ENCODE assay signal across 2 cellular contexts in the genomic region with DNA sequence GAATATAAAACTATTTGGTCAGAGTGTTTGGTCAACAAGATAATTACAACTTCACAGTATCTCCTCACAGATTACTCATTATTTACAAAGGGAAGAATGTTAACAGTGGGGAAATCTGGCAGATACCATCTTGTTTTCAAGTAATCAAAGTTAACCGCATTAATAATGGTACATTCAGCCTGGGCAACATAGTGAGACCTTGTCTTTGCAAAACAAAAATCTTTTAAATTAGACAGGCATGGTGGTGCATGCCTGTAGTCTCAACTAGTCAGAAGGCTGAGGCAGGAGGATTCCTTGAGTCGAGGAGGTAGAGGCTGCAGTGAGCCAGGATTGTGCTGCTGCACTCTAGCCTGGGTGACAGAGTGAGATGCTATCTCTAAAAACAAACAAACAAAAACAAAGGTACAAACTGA.
TF ChIP-seq lines count a peak whose summit lies in the region.

No MANE protein-coding gene starts in this region.

TF ChIP-seq in HepG2, 621 proteins besides CTCF, POLR2A, EP300 and RAD21 (continued from another document):
- no peak for TF ChIP-seq ZFYVE20 (CRISPR knock-in tag; IDR thresholded peaks at IDR 0.05; ENCODE audit: borderline replicate concordance, low read depth)
- TF ChIP-seq, protein P1, sequence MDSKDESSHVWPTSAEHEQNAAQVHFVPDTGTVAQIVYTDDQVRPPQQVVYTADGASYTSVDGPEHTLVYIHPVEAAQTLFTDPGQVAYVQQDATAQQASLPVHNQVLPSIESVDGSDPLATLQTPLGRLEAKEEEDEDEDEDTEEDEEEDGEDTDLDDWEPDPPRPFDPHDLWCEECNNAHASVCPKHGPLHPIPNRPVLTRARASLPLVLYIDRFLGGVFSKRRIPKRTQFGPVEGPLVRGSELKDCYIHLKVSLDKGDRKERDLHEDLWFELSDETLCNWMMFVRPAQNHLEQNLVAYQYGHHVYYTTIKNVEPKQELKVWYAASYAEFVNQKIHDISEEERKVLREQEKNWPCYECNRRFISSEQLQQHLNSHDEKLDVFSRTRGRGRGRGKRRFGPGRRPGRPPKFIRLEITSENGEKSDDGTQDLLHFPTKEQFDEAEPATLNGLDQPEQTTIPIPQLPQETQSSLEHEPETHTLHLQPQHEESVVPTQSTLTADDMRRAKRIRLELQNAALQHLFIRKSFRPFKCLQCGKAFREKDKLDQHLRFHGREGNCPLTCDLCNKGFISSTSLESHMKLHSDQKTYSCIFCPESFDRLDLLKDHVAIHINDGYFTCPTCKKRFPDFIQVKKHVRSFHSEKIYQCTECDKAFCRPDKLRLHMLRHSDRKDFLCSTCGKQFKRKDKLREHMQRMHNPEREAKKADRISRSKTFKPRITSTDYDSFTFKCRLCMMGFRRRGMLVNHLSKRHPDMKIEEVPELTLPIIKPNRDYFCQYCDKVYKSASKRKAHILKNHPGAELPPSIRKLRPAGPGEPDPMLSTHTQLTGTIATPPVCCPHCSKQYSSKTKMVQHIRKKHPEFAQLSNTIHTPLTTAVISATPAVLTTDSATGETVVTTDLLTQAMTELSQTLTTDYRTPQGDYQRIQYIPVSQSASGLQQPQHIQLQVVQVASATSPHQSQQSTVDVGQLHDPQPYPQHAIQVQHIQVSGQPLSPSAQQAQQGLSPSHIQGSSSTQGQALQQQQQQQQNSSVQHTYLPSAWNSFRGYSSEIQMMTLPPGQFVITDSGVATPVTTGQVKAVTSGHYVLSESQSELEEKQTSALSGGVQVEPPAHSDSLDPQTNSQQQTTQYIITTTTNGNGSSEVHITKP (CRISPR knock-in tag; IDR thresholded peaks at IDR 0.05; ENCODE audit: low read depth) = peak; percentile 52; the same call in 1 of the 2 replicates
- TF ChIP-seq, protein P2, sequence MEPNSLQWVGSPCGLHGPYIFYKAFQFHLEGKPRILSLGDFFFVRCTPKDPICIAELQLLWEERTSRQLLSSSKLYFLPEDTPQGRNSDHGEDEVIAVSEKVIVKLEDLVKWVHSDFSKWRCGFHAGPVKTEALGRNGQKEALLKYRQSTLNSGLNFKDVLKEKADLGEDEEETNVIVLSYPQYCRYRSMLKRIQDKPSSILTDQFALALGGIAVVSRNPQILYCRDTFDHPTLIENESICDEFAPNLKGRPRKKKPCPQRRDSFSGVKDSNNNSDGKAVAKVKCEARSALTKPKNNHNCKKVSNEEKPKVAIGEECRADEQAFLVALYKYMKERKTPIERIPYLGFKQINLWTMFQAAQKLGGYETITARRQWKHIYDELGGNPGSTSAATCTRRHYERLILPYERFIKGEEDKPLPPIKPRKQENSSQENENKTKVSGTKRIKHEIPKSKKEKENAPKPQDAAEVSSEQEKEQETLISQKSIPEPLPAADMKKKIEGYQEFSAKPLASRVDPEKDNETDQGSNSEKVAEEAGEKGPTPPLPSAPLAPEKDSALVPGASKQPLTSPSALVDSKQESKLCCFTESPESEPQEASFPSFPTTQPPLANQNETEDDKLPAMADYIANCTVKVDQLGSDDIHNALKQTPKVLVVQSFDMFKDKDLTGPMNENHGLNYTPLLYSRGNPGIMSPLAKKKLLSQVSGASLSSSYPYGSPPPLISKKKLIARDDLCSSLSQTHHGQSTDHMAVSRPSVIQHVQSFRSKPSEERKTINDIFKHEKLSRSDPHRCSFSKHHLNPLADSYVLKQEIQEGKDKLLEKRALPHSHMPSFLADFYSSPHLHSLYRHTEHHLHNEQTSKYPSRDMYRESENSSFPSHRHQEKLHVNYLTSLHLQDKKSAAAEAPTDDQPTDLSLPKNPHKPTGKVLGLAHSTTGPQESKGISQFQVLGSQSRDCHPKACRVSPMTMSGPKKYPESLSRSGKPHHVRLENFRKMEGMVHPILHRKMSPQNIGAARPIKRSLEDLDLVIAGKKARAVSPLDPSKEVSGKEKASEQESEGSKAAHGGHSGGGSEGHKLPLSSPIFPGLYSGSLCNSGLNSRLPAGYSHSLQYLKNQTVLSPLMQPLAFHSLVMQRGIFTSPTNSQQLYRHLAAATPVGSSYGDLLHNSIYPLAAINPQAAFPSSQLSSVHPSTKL (CRISPR knock-in tag; IDR thresholded peaks at IDR 0.05) = 0 out of 2 replicates have a peak, but pooled peaks have one; percentile 32
- TF ChIP-seq ARID3A (IDR thresholded peaks at IDR 0.05; ENCODE audit: low read depth, low read length) = peak; percentile 54; the same call in 1 of the 2 replicates
- TF ChIP-seq FOXA3 (CRISPR knock-in tag; IDR thresholded peaks at IDR 0.05) = peak; percentile 43; the same call in 1 of the 2 replicates
- TF ChIP-seq NFYC (CRISPR knock-in tag; IDR thresholded peaks at IDR 0.05) = no peak
- peak; percentile 24; the same call in 1 of the 2 replicates for TF ChIP-seq FOXP4 (CRISPR knock-in tag; IDR thresholded peaks at IDR 0.05)
- no peak for TF ChIP-seq FOXP1 (IDR thresholded peaks at IDR 0.05)
- TF ChIP-seq FOXP1 (CRISPR knock-in tag; IDR thresholded peaks at IDR 0.05) = peak; percentile 33; the same call in 1 of the 2 replicates
- peak; percentile 66 for TF ChIP-seq FOXA1 (IDR thresholded peaks at IDR 0.05)
- TF ChIP-seq FOXA1 (CRISPR knock-in tag; IDR thresholded peaks at IDR 0.05) = no peak
- peak; percentile 14; the same call in 1 of the 2 replicates for TF ChIP-seq SIX1 (CRISPR knock-in tag; IDR thresholded peaks at IDR 0.05; ENCODE audit: borderline replicate concordance)
- TF ChIP-seq NFKBIZ (CRISPR knock-in tag; IDR thresholded peaks at IDR 0.05) = no peak

TF ChIP-seq in GM23338, 12 proteins besides CTCF, POLR2A, EP300 and RAD21 (continued from another document):
- TF ChIP-seq REST (IDR thresholded peaks at IDR 0.05; ENCODE audit: unreplicated experiment) = no peak
